In the genomic region with DNA sequence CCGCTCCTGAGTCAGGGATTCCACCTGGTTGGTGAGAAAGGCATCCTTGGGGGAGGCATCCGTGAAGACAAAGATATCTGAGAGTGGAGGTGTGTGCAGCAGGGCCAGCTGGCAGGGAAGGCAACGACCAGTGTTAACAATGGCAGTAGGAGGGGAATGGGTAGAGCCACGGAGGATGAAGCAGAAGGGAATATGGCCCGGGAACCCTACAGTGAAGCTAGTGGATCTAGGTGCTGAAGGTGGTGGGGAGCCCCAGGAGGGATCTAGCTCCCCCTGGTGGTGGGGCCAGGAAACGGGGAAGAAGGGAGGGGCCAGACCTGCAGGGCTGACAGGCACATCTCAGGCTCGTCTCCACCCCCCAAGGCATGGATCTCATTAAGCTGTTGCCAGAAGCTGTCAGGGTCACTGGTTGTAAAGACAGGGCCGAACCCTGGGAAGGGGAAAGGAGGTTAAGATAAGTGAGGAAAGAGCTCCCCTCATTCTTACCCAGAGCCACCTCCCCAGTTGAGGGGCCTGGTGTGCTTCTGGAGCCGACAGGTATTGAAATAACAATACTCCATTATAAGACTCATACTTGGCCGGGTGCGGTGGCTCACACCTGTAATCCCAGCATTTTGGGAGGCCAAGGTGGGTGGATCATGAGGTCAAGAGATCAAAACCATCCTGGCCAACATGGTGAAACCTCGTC, we compare ENCODE assay signal across 8 cellular contexts. TPM values are rescaled to one million over a fixed set of nuclear protein-coding genes. Genes with fewer than 3 reads are reported as not detected.
A peak's percentile ranks its signal among the peaks of the same experiment; 100 is the strongest.
DNase-seq lines count a peak whose midpoint lies in the region; ATAC-seq and TF ChIP-seq lines count a peak whose summit lies in the region.

No MANE protein-coding gene starts in this region.

- no peaks in the 10 kb centered on the region for H4K20me1 ChIP-seq in OCI-LY3 (ENCODE audit: insufficient read depth, low read length)

- H3K4me3 ChIP-seq in BE2C (ENCODE audit: low read depth, low read length) (no peak overlapping the region), HFF-Myc (replicated peaks; ENCODE audit: low read depth, low read length) (no peak overlapping the region), OCI-LY3 (ENCODE audit: low read length) (no peak overlapping the region), esophagus squamous epithelium (no peak overlapping the region), neutrophil (ENCODE audit: low read depth in 1 of 2, low read length in 1 of 2) (peak overlapping the region in 1 of 2 experiments; percentile 29), upper lobe of left lung (no peak overlapping the region)

- H3K9ac ChIP-seq in OCI-LY3 (ENCODE audit: low read length), result no peak overlapping the region

- no peaks in the 10 kb centered on the region for H3K79me2 ChIP-seq in OCI-LY3 (ENCODE audit: low read length)

- H3K4me1 ChIP-seq in BE2C, result no peaks in the 10 kb centered on the region
- no peaks in the 10 kb centered on the region for H3K4me1 ChIP-seq in OCI-LY3 (ENCODE audit: low read length)
- H3K4me1 ChIP-seq in esophagus squamous epithelium, result peaks cover 0 to 23% (median 3%) of the 10 kb centered on the region in 3 donors
- H3K4me1 ChIP-seq in neutrophil (ENCODE audit: control insufficient read depth in 1 of 2, insufficient read depth in 1 of 2, low read depth in 1 of 2, low read length in 1 of 2), result peaks cover 26 to 27% of the 10 kb centered on the region in 2 experiments
- peaks cover 0 to 6% (median 4%) of the 10 kb centered on the region in 4 donors for H3K4me1 ChIP-seq in upper lobe of left lung

- intact Hi-C loops in esophagus squamous epithelium (cut with DNase I), result loop anchor here (5.0 kb wide), 1 partner anchor 93 kb away; no protein-coding TSS in a partner anchor

- no peak for TF ChIP-seq EP300 in upper lobe of left lung (IDR thresholded peaks at IDR 0.05)

- H2AFZ ChIP-seq in OCI-LY3 (ENCODE audit: low read depth, low read length), result no peak overlapping the region

- ATAC-seq in upper lobe of left lung (ENCODE audit: low FRiP score in 2 of 2), result peak; percentile 83 to 88
- ATAC-seq in GM21619 (IDR thresholded peaks at IDR 0.05; ENCODE audit: unreplicated experiment), result no peak

- no peaks in the 10 kb centered on the region for H3K27me3 ChIP-seq in BE2C
- H3K27me3 ChIP-seq in OCI-LY3 (ENCODE audit: low read depth, low read length), result no peaks in the 10 kb centered on the region
- H3K27me3 ChIP-seq in esophagus squamous epithelium, result no peaks in the 10 kb centered on the region
- H3K27me3 ChIP-seq in neutrophil, result no peaks in the 10 kb centered on the region
- H3K27me3 ChIP-seq in upper lobe of left lung, result no peaks in the 10 kb centered on the region

- DNase-seq in BE2C (peak; percentile 72), HFF-Myc (ENCODE audit: extremely low read depth, low read depth) (no peak), esophagus squamous epithelium (lab: John Stamatoyannopoulos, UW) (no peak), upper lobe of left lung (peak in 1 of 2 donors; percentile 90)
- DNase-seq in activated CD8-positive, alpha-beta memory T cell treated with anti-CD3 and anti-CD28 coated beads, Interleukin-2, amount 50 U/mL, for 48 hours, result peak; percentile 93

- TF ChIP-seq POLR2A in esophagus squamous epithelium (IDR thresholded peaks at IDR 0.05) (no peak), upper lobe of left lung (IDR thresholded peaks at IDR 0.05) (no peak)

- TF ChIP-seq CTCF in BE2C (IDR thresholded peaks at IDR 0.05; ENCODE audit: low read depth, low read length) (peak; percentile 82), HFF-Myc (IDR thresholded peaks at IDR 0.05; ENCODE audit: low read depth, low read length, missing control alignments) (peak; percentile 90), OCI-LY3 (IDR thresholded peaks at IDR 0.05; ENCODE audit: low read depth, low read length) (peak; percentile 72), esophagus squamous epithelium (IDR thresholded peaks at IDR 0.05) (peak; percentile 70 to 94 (median 90)), neutrophil (IDR thresholded peaks at IDR 0.05) (peak; percentile 95), upper lobe of left lung (IDR thresholded peaks at IDR 0.05) (peak; percentile 78 to 91 (median 86))

- WGBS in esophagus squamous epithelium, 2 donors, result 30 to 37% methylated on average over 8 to 11 of the region's 12 CpGs
- 52% methylated on average over 12 of the region's 12 CpGs for WGBS in upper lobe of left lung, 2 donors

- H3K27ac ChIP-seq in OCI-LY3 (ENCODE audit: low read length) (no peak overlapping the region), esophagus squamous epithelium (no peak overlapping the region), neutrophil (peak overlapping the region; percentile 80), upper lobe of left lung (no peak overlapping the region)

- H3K9me3 ChIP-seq in BE2C (no peaks in the 10 kb centered on the region), OCI-LY3 (ENCODE audit: insufficient read depth, low read length) (no peaks in the 10 kb centered on the region), esophagus squamous epithelium (no peaks in the 10 kb centered on the region), neutrophil (no peaks in the 10 kb centered on the region), upper lobe of left lung (no peaks in the 10 kb centered on the region)

- H3K4me2 ChIP-seq in OCI-LY3 (ENCODE audit: low read length), result no peak overlapping the region

- H3K36me3 ChIP-seq in BE2C (no peaks in the 10 kb centered on the region), OCI-LY3 (replicated peaks; ENCODE audit: low read depth, low read length) (no peaks in the 10 kb centered on the region), esophagus squamous epithelium (no peaks in the 10 kb centered on the region), neutrophil (no peaks in the 10 kb centered on the region), upper lobe of left lung (no peaks in the 10 kb centered on the region)

RNA-seq across cellular contexts. Expression of a gene that starts 7.3 kb away (rescaled TPM):
- 1.1 TPM for polyA plus RNA-seq in BE2C (2012; ENCODE audit: insufficient read depth, insufficient read length, low read depth)
- total RNA-seq in esophagus squamous epithelium (under 1 TPM; 0.22 to 0.80 (median 0.58) TPM), upper lobe of left lung (1 to 10 TPM; 4.0 to 7.4 (median 6.6) TPM)

RNA-seq across cellular contexts. Expression of a gene that starts 7.4 kb away (rescaled TPM):
- 0.79 TPM for polyA plus RNA-seq in BE2C (2012; ENCODE audit: insufficient read depth, insufficient read length, low read depth)
- 1 to 10 TPM in 2 of 4 donors, under 1 TPM in 2; 0.45 to 2.9 (median 1.1) TPM for total RNA-seq in esophagus squamous epithelium
- total RNA-seq in upper lobe of left lung, result 10 to 100 TPM in 1 of 6 donors, 1 to 10 TPM in 5; 1.1 to 15.7 (median 5.3) TPM

RNA-seq across cellular contexts. Expression of a gene that starts 25.7 kb away (rescaled TPM):
- polyA plus RNA-seq in BE2C (2012; ENCODE audit: insufficient read depth, insufficient read length, low read depth), result 287 TPM
- total RNA-seq in esophagus squamous epithelium (10 to 100 TPM; 35.0 to 72.3 (median 45.5) TPM), upper lobe of left lung (10 to 100 TPM; 21.2 to 67.8 (median 39.7) TPM)

RNA-seq across cellular contexts. Expression of a gene that starts 30.0 kb away (rescaled TPM):
- polyA plus RNA-seq in BE2C (2012; ENCODE audit: insufficient read depth, insufficient read length, low read depth), result 3.8 TPM
- total RNA-seq in esophagus squamous epithelium (1 to 10 TPM; 2.3 to 7.9 (median 6.8) TPM), upper lobe of left lung (10 to 100 TPM in 4 of 6 donors, 1 to 10 TPM in 2; 7.3 to 52.4 (median 13.1) TPM)

RNA-seq across cellular contexts. Expression of a gene that starts 33.5 kb away (rescaled TPM):
- 219 TPM for polyA plus RNA-seq in BE2C (2012; ENCODE audit: insufficient read depth, insufficient read length, low read depth)
- total RNA-seq in esophagus squamous epithelium (100 to 1,000 TPM; 289 to 440 (median 365) TPM), upper lobe of left lung (100 to 1,000 TPM; 138 to 497 (median 277) TPM)

Comparison
In these comparisons a context has a peak if more than half of its experiments do, and no peak if none do; other contexts are left out.
1. DNase-seq: peak in BE2C (single experiment) and activated CD8-positive, alpha-beta memory T cell treated with anti-CD3 and anti-CD28 coated beads, Interleukin-2, amount 50 U/mL, for 48 hours (single experiment); none in HFF-Myc (single experiment) and esophagus squamous epithelium (single experiment).
2. Peak in every context shown above with its lines, with median percentiles within 50 percentile points of each other: CTCF ChIP-seq.